ENCODE assay signal across 17 cellular contexts in genomic region chr7:101133621-101134398, GRCh38. TPM values are rescaled to one million over a fixed set of nuclear protein-coding genes. Genes with fewer than 3 reads are reported as not detected.
A peak's percentile ranks its signal among the peaks of the same experiment; 100 is the strongest.
DNase-seq lines count a peak whose midpoint lies in the region; ATAC-seq, FAIRE-seq and TF ChIP-seq lines count a peak whose summit lies in the region.
"Had no signal": no experiment of that assay in that cellular context is flagged by ENCODE, and none has a peak within 500 bp of the region (broad histone marks: within the 10 kb centered on the region; RNA-seq: fewer than 3 reads in every experiment).

No MANE protein-coding gene starts in this region.

- H3K4me3 ChIP-seq in breast epithelium (no peak overlapping the region), K562 (no peak overlapping the region), prostate gland (no peak overlapping the region)
- H3K4me3 ChIP-seq: heart left ventricle, left lung had no signal

- no peak for TF ChIP-seq POLR2A in breast epithelium (IDR thresholded peaks at IDR 0.05)
- TF ChIP-seq POLR2A in K562 (conservative IDR thresholded peaks at IDR 0.05), result no peak
- no peak for TF ChIP-seq POLR2A in prostate gland (IDR thresholded peaks at IDR 0.05)

- ATAC-seq in K562, result no peak
- ATAC-seq in T-helper 17 cell, result no peak
- ATAC-seq in GM21717 (IDR thresholded peaks at IDR 0.05; ENCODE audit: unreplicated experiment), result no peak
- ATAC-seq: activated T-cell treated with anti-CD3 and anti-CD28 coated beads, Interleukin-2, amount 50 U/mL, for 4 hours; effector memory CD8-positive, alpha-beta T cell; heart left ventricle; left lung had no signal

- H3K27ac ChIP-seq in breast epithelium (peak overlapping the region in 1 of 2 donors; percentile 70), K562 (ENCODE audit: extremely low read depth, low read depth, low read length) (no peak overlapping the region), prostate gland (no peak overlapping the region)
- H3K27ac ChIP-seq: heart left ventricle had no signal

- CTCF ChIA-PET in MCF 10A (lab: Yijun Ruan, JAX), result interaction anchor here (0.6 to 3.1 kb wide), 8 partner anchors 10 to 553 kb away, joined by 3 to 17 read pairs (median 4); no protein-coding TSS in a partner anchor
- CTCF ChIA-PET in K562 (lab: Yijun Ruan, JAX; ENCODE audit: low intra/inter-chr PET ratio), result no interaction called here

- H3K36me3 Mint-ChIP-seq in MCF 10A (ENCODE audit: insufficient read depth, unreplicated experiment) (peaks cover 52% of the 10 kb centered on the region), T-helper 17 cell (ENCODE audit: low read depth) (peaks cover 3% of the 10 kb centered on the region)

- no peaks in the 10 kb centered on the region for H3K27me3 ChIP-seq in breast epithelium
- no peaks in the 10 kb centered on the region for H3K27me3 ChIP-seq in K562 (ENCODE audit: control insufficient read depth in 2 of 2, insufficient read depth in 2 of 2, low read length in 2 of 2)
- no peaks in the 10 kb centered on the region for H3K27me3 ChIP-seq in prostate gland (replicated peaks; ENCODE audit: insufficient read depth)
- H3K27me3 ChIP-seq: heart left ventricle, left lung had no signal

- WGBS in K562 (ENCODE audit: insufficient coverage, low coverage, missing lambda C conversion rate), result 32% methylated on average over 15 of the region's 15 CpGs
- 88% methylated on average over 15 of the region's 15 CpGs for WGBS in prostate gland

- no peak for FAIRE-seq in K562 (lab: Jason Lieb, UNC)

- no peaks in the 10 kb centered on the region for H3K27me3 Mint-ChIP-seq in MCF 10A (ENCODE audit: insufficient read depth, unreplicated experiment)
- peaks cover 76% of the 10 kb centered on the region for H3K27me3 Mint-ChIP-seq in T-helper 17 cell

- H3K9me1 ChIP-seq in K562 (ENCODE audit: control insufficient read depth, insufficient read depth, low read length), result no peaks in the 10 kb centered on the region

- peak overlapping the region; percentile 61; the same call in 1 of the 2 replicates for H2AFZ ChIP-seq in K562 (ENCODE audit: low read depth, low read length)

- H3K79me2 ChIP-seq in K562 (ENCODE audit: control insufficient read depth, insufficient read depth, low read length), result no peaks in the 10 kb centered on the region

- TF ChIP-seq CTCF in MCF 10A (IDR thresholded peaks at IDR 0.05; ENCODE audit: unreplicated experiment) (no peak), breast epithelium (IDR thresholded peaks at IDR 0.05) (no peak), K562 (IDR thresholded peaks at IDR 0.05 in 2 of 3, conservative IDR thresholded peaks at IDR 0.05 in 1 of 3; ENCODE audit: insufficient read depth in 2 of 3, low read depth in 1 of 3, low read length in 3 of 3) (no peak), prostate gland (IDR thresholded peaks at IDR 0.05) (no peak)

- H3K4me3 Mint-ChIP-seq in MCF 10A (ENCODE audit: unreplicated experiment), result no peak overlapping the region
- H3K4me3 Mint-ChIP-seq in T-helper 17 cell, result no peak overlapping the region
- H3K4me3 Mint-ChIP-seq: activated T-cell treated with anti-CD3 and anti-CD28 coated beads, Interleukin-2, amount 50 U/mL, for 4 hours; effector memory CD8-positive, alpha-beta T cell had no signal

- TF ChIP-seq RAD21 in K562 (CRISPR knock-in tag; conservative IDR thresholded peaks at IDR 0.05 in 1 of 2, IDR thresholded peaks at IDR 0.05 in 1 of 2), result no peak

- peak overlapping the region; percentile 50 for H3K4me2 ChIP-seq in K562 (ENCODE audit: insufficient read depth, low read length)

- POLR2A ChIA-PET in MCF 10A (lab: Yijun Ruan, JAX) (interaction anchor here (0.6 to 1.4 kb wide), 4 partner anchors 8 to 80 kb away, joined by 3 to 5 read pairs (median 3); no protein-coding TSS in a partner anchor), K562 (lab: Yijun Ruan, JAX) (interaction anchor here (0.5 to 3.1 kb wide), 7 partner anchors 10 to 58 kb away, joined by 3 to 13 read pairs (median 3); partner anchors contain the start of genes AP1S1 and TRIM56)

- TF ChIP-seq EP300 in K562 (IDR thresholded peaks at IDR 0.05; ENCODE audit: low read length), result no peak

- H3K36me3 ChIP-seq in breast epithelium, result no peaks in the 10 kb centered on the region
- no peaks in the 10 kb centered on the region for H3K36me3 ChIP-seq in K562 (ENCODE audit: control insufficient read depth, insufficient read depth, low read length)
- H3K36me3 ChIP-seq in prostate gland, result no peaks in the 10 kb centered on the region

- in situ Hi-C loops in K562 (cut with MboI), result no loop called here

- H3K9me3 Mint-ChIP-seq in MCF 10A (ENCODE audit: unreplicated experiment), result no peaks in the 10 kb centered on the region
- H3K9me3 Mint-ChIP-seq: activated T-cell treated with anti-CD3 and anti-CD28 coated beads, Interleukin-2, amount 50 U/mL, for 4 hours; effector memory CD8-positive, alpha-beta T cell had no signal

- H3K27ac Mint-ChIP-seq in MCF 10A (ENCODE audit: low read depth, unreplicated experiment), result peak overlapping the region; percentile 61
- H3K27ac Mint-ChIP-seq in T-helper 17 cell, result no peak overlapping the region

- no peaks in the 10 kb centered on the region for H4K20me1 ChIP-seq in K562 (replicated peaks; ENCODE audit: control insufficient read depth, insufficient read depth, low read length)

- H3K9me3 ChIP-seq in breast epithelium, result no peaks in the 10 kb centered on the region
- no peaks in the 10 kb centered on the region for H3K9me3 ChIP-seq in K562 (replicated peaks; ENCODE audit: control insufficient read depth, insufficient read depth, low read depth, low read length)
- H3K9me3 ChIP-seq in T-helper 17 cell (ENCODE audit: control insufficient read depth, low read length, poor library complexity, severe bottlenecking), result no peaks in the 10 kb centered on the region
- H3K9me3 ChIP-seq in prostate gland, result no peaks in the 10 kb centered on the region
- H3K9me3 ChIP-seq: heart left ventricle, left lung had no signal

- H3K4me1 Mint-ChIP-seq in MCF 10A (ENCODE audit: insufficient read depth, unreplicated experiment) (peaks cover 47% of the 10 kb centered on the region), T-helper 17 cell (peaks cover 10% of the 10 kb centered on the region)

- H3K4me1 ChIP-seq in breast epithelium (no peaks in the 10 kb centered on the region), K562 (replicated peaks in 1 of 2; ENCODE audit: control insufficient read depth in 2 of 2, insufficient read depth in 2 of 2, low read length in 2 of 2) (peaks cover 20 to 36% of the 10 kb centered on the region in 2 experiments), prostate gland (replicated peaks) (no peaks in the 10 kb centered on the region)

- intact Hi-C loops in MCF 10A (cut with micrococcal nuclease) (no loop called here), breast epithelium (cut with DNase I; ENCODE audit: low total_unique reads) (no loop called here), K562 (cut with micrococcal nuclease) (no loop called here), prostate gland (cut with DNase I) (no loop called here)

- BruUV-seq in MCF 10A (replicated peaks; lab: Mats Ljungman, UMichigan) (no TSS peak), K562 (replicated peaks; lab: Mats Ljungman, UMichigan) (no TSS peak)

- H3K9ac ChIP-seq in K562 (ENCODE audit: insufficient read depth in 1 of 2, low read depth in 2 of 2, low read length in 2 of 2), result peak overlapping the region in 1 of 2 experiments; percentile 8; a peak in 1 of 4 replicates

- no peak for DNase-seq in MCF 10A (ENCODE audit: unreplicated experiment)
- no peak for DNase-seq in breast epithelium (ENCODE audit: low spot score in 2 of 2)
- DNase-seq in K562 (ENCODE audit: extremely low read depth in 1 of 4, low spot score in 3 of 4), result peak; percentile 40 to 67 (median 56)
- peak; percentile 76 for DNase-seq in left kidney (ENCODE audit: low read depth, low spot score)
- DNase-seq in T-helper 17 cell, result no peak
- no peak for DNase-seq in stimulated activated CD4-positive, alpha-beta T cell treated with anti-CD3 and anti-CD28 coated beads, Interleukin-2, amount 100 ng/mL, for 48 hours
- DNase-seq in prostate gland (ENCODE audit: low spot score), result no peak
- DNase-seq: activated T-cell treated with anti-CD3 and anti-CD28 coated beads, Interleukin-2, amount 50 U/mL, for 4 hours; aorta; DMS 273 treated with DMSO at 0.1 percent for 48 hours; effector memory CD8-positive, alpha-beta T cell; heart left ventricle; left lung; NCI-H187; NCI-H82 had no signal

RNA-seq across cellular contexts. Expression of gene SERPINE1, which starts 6.9 kb away (rescaled TPM):
- total RNA-seq in MCF 10A (2022), result 56.7 and 80.6 TPM in 2 replicates
- 10 to 100 TPM in 1 of 3 donors, 1 to 10 TPM in 2; 6.2 to 24.3 (median 7.4) TPM for total RNA-seq in breast epithelium
- 3.1 and 8.6 TPM in 2 replicates for total RNA-seq in K562 (2011; cell fraction: chromatin; rRNA removed; ENCODE audit: low replicate concordance)
- 5.8 and 14.3 TPM in 2 replicates for total RNA-seq in K562 (2011; cell fraction: nucleolus; rRNA removed)
- 5.1 and 8.0 TPM in 2 replicates for total RNA-seq in K562 (2011; cell fraction: nucleoplasm; rRNA removed)
- 0.73 and 0.91 TPM in 2 replicates for total RNA-seq in K562 (2014; rRNA removed)
- 0.44 and 0.67 TPM in 2 replicates for total RNA-seq in K562 (2014; rRNA removed; fragmentation: Illumina TruSeq; extraction: Trizol)
- total RNA-seq in K562 (2015; rRNA removed; fragmentation: Illumina TruSeq; extraction: Trizol), result 0.22 and 0.23 TPM in 2 replicates
- total RNA-seq in K562 (2021), result 0.98 and 1.3 TPM in 2 replicates
- polyA plus RNA-seq in K562 (2011; rRNA removed), result 2.2 and 4.8 TPM in 2 replicates
- 3.0 and 10.7 TPM in 2 replicates for polyA plus RNA-seq in K562 (2011; cell fraction: cytosol; rRNA removed)
- 1.2 and 5.4 TPM in 2 replicates for polyA plus RNA-seq in K562 (2011; cell fraction: nucleus; rRNA removed)
- 2.2 and 4.3 TPM in 2 replicates for polyA plus RNA-seq in K562 (2012)
- polyA plus RNA-seq in K562 (2014; fragmentation: Illumina TruSeq; extraction: Trizol), result 1.0 and 1.1 TPM in 2 replicates
- 1 to 10 TPM in 1 of 2 experiments, under 1 TPM in 1; 0.89 to 1.6 TPM for polyA plus RNA-seq in K562 (2014; fragmentation: Nextera tagmentation; extraction: Ambion mirVana)
- 0.54 and 0.62 TPM in 2 replicates for polyA plus RNA-seq in K562 (2014; rRNA removed)
- polyA minus RNA-seq in K562 (2011; rRNA and poly(A)+ RNA removed), result 1.5 and 6.2 TPM in 2 replicates
- 5.0 and 5.4 TPM in 2 replicates for polyA minus RNA-seq in K562 (2011; cell fraction: cytosol; rRNA and poly(A)+ RNA removed)
- 0.44 and 1.6 TPM in 2 replicates for polyA minus RNA-seq in K562 (2011; cell fraction: nucleus; rRNA and poly(A)+ RNA removed)
- 1 to 10 TPM in 1 of 2 donors, under 1 TPM in 1; 0.32 to 2.5 TPM for total RNA-seq in T-helper 17 cell
- total RNA-seq in prostate gland, result 10 to 100 TPM in 1 of 2 donors, 1 to 10 TPM in 1; 3.7 to 24.4 TPM

RNA-seq across cellular contexts. Expression of gene AP1S1, which starts 20.5 kb away (rescaled TPM):
- 72.1 and 72.5 TPM in 2 replicates for total RNA-seq in MCF 10A (2022)
- 10 to 100 TPM; 29.6 to 55.7 (median 44.6) TPM for total RNA-seq in breast epithelium
- total RNA-seq in K562 (2011; cell fraction: chromatin; rRNA removed; ENCODE audit: low replicate concordance), result 16.8 and 29.1 TPM in 2 replicates
- total RNA-seq in K562 (2011; cell fraction: nucleolus; rRNA removed), result 29.0 and 30.9 TPM in 2 replicates
- 25.1 and 27.9 TPM in 2 replicates for total RNA-seq in K562 (2011; cell fraction: nucleoplasm; rRNA removed)
- total RNA-seq in K562 (2014; rRNA removed), result 149 and 163 TPM in 2 replicates
- 68.6 and 77.7 TPM in 2 replicates for total RNA-seq in K562 (2014; rRNA removed; fragmentation: Illumina TruSeq; extraction: Trizol)
- 71.8 and 71.9 TPM in 2 replicates for total RNA-seq in K562 (2015; rRNA removed; fragmentation: Illumina TruSeq; extraction: Trizol)
- total RNA-seq in K562 (2021), result 89.4 and 91.2 TPM in 2 replicates
- 113 and 121 TPM in 2 replicates for polyA plus RNA-seq in K562 (2011; rRNA removed)
- 106 and 108 TPM in 2 replicates for polyA plus RNA-seq in K562 (2011; cell fraction: cytosol; rRNA removed)
- polyA plus RNA-seq in K562 (2011; cell fraction: nucleus; rRNA removed), result 56.4 and 60.9 TPM in 2 replicates
- 106 and 166 TPM in 2 replicates for polyA plus RNA-seq in K562 (2012)
- polyA plus RNA-seq in K562 (2014; fragmentation: Illumina TruSeq; extraction: Trizol), result 79.8 and 104 TPM in 2 replicates
- polyA plus RNA-seq in K562 (2014; fragmentation: Nextera tagmentation; extraction: Ambion mirVana), result 10 to 100 TPM in 1 of 2 experiments, 1 to 10 TPM in 1; 4.4 to 13.6 TPM
- polyA plus RNA-seq in K562 (2014; rRNA removed), result 125 and 188 TPM in 2 replicates
- 53.4 and 71.7 TPM in 2 replicates for polyA minus RNA-seq in K562 (2011; rRNA and poly(A)+ RNA removed)
- polyA minus RNA-seq in K562 (2011; cell fraction: cytosol; rRNA and poly(A)+ RNA removed), result 25.1 and 29.0 TPM in 2 replicates
- 5.1 and 9.2 TPM in 2 replicates for polyA minus RNA-seq in K562 (2011; cell fraction: nucleus; rRNA and poly(A)+ RNA removed)
- 10 to 100 TPM in 1 of 2 donors, 1 to 10 TPM in 1; 9.7 to 11.7 TPM for total RNA-seq in T-helper 17 cell
- 10 to 100 TPM; 47.2 to 90.0 TPM for total RNA-seq in prostate gland

RNA-seq across cellular contexts. Expression of gene VGF, which starts 31.6 kb away (rescaled TPM):
- total RNA-seq in MCF 10A (2022) (11.2 and 12.8 TPM in 2 replicates), breast epithelium (under 1 TPM in 1 of 3 donors, not detected in 2; 0.16 TPM), K562 (2014; rRNA removed) (1.8 and 2.8 TPM in 2 replicates), K562 (2014; rRNA removed; fragmentation: Illumina TruSeq; extraction: Trizol) (0.19 and 0.22 TPM in 2 replicates), K562 (2015; rRNA removed; fragmentation: Illumina TruSeq; extraction: Trizol) (0.40 and 0.45 TPM in 2 replicates), K562 (2021) (4.2 and 5.7 TPM in 2 replicates), T-helper 17 cell (not detected), prostate gland (under 1 TPM; 0.14 to 0.68 TPM)
- total RNA-seq in K562 (2011; cell fraction: chromatin; rRNA removed; ENCODE audit: low replicate concordance), result 0.81 and 4.0 TPM in 2 replicates
- 3.8 and 7.2 TPM in 2 replicates for total RNA-seq in K562 (2011; cell fraction: nucleolus; rRNA removed)
- total RNA-seq in K562 (2011; cell fraction: nucleoplasm; rRNA removed), result 1.1 and 2.2 TPM in 2 replicates
- polyA plus RNA-seq in K562 (2011; rRNA removed) (0.14 and 0.23 TPM in 2 replicates), K562 (2014; fragmentation: Illumina TruSeq; extraction: Trizol) (0.34 and 0.79 TPM in 2 replicates), K562 (2014; fragmentation: Nextera tagmentation; extraction: Ambion mirVana) (under 1 TPM; 0.03 to 0.08 TPM), K562 (2014; rRNA removed) (1.4 and 1.7 TPM in 2 replicates)
- polyA plus RNA-seq in K562 (2011; cell fraction: cytosol; rRNA removed), result 0.10 and 1.1 TPM in 2 replicates
- 0.65 and 2.1 TPM in 2 replicates for polyA plus RNA-seq in K562 (2011; cell fraction: nucleus; rRNA removed)
- 1.6 and 7.3 TPM in 2 replicates for polyA plus RNA-seq in K562 (2012)
- polyA minus RNA-seq in K562 (2011; rRNA and poly(A)+ RNA removed), result not detected in 2 replicates
- 0.73 and 1.7 TPM in 2 replicates for polyA minus RNA-seq in K562 (2011; cell fraction: cytosol; rRNA and poly(A)+ RNA removed)
- 0.89 and 0.94 TPM in 2 replicates for polyA minus RNA-seq in K562 (2011; cell fraction: nucleus; rRNA and poly(A)+ RNA removed)
- total RNA-seq: activated T-cell treated with anti-CD3 and anti-CD28 coated beads, Interleukin-2, amount 50 U/mL, for 4 hours; aorta; left lung had no signal
- polyA plus RNA-seq: aorta had no signal

RNA-seq across cellular contexts. Expression of gene NAT16, which starts 46.3 kb away (rescaled TPM):
- not detected in 2 replicates for total RNA-seq in MCF 10A (2022)
- total RNA-seq in breast epithelium, result not detected
- total RNA-seq in K562 (2011; cell fraction: chromatin; rRNA removed; ENCODE audit: low replicate concordance), result not detected in 2 replicates
- not detected in 2 replicates for total RNA-seq in K562 (2011; cell fraction: nucleolus; rRNA removed)
- not detected in 2 replicates for total RNA-seq in K562 (2011; cell fraction: nucleoplasm; rRNA removed)
- not detected in 2 replicates for total RNA-seq in K562 (2014; rRNA removed)
- not detected in 2 replicates for total RNA-seq in K562 (2014; rRNA removed; fragmentation: Illumina TruSeq; extraction: Trizol)
- total RNA-seq in K562 (2015; rRNA removed; fragmentation: Illumina TruSeq; extraction: Trizol), result not detected in 2 replicates
- total RNA-seq in K562 (2021), result not detected in 2 replicates
- polyA plus RNA-seq in K562 (2011; rRNA removed), result not detected in 2 replicates
- not detected in 2 replicates for polyA plus RNA-seq in K562 (2011; cell fraction: cytosol; rRNA removed)
- 0.07 TPM in 1 of 2 replicates, not detected in the other for polyA plus RNA-seq in K562 (2011; cell fraction: nucleus; rRNA removed)
- polyA plus RNA-seq in K562 (2012), result 0.07 and 0.08 TPM in 2 replicates
- not detected in 2 replicates for polyA plus RNA-seq in K562 (2014; fragmentation: Illumina TruSeq; extraction: Trizol)
- under 1 TPM in 1 of 2 experiments, not detected in 1; 0.04 TPM for polyA plus RNA-seq in K562 (2014; fragmentation: Nextera tagmentation; extraction: Ambion mirVana)
- not detected in 2 replicates for polyA plus RNA-seq in K562 (2014; rRNA removed)
- not detected in 2 replicates for polyA minus RNA-seq in K562 (2011; rRNA and poly(A)+ RNA removed)
- not detected in 2 replicates for polyA minus RNA-seq in K562 (2011; cell fraction: cytosol; rRNA and poly(A)+ RNA removed)
- polyA minus RNA-seq in K562 (2011; cell fraction: nucleus; rRNA and poly(A)+ RNA removed), result not detected in 2 replicates
- total RNA-seq in T-helper 17 cell, result not detected
- total RNA-seq in prostate gland, result not detected
- total RNA-seq: activated T-cell treated with anti-CD3 and anti-CD28 coated beads, Interleukin-2, amount 50 U/mL, for 4 hours; aorta; left lung had no signal
- polyA plus RNA-seq: aorta, heart left ventricle, thymus had no signal

RNA-seq across cellular contexts. Expression of gene TRIM56, which starts 48.5 kb away (rescaled TPM):
- 29.6 and 36.8 TPM in 2 replicates for total RNA-seq in MCF 10A (2022)
- total RNA-seq in breast epithelium, result 10 to 100 TPM; 14.1 to 21.6 (median 19.9) TPM
- 30.8 and 42.4 TPM in 2 replicates for total RNA-seq in K562 (2011; cell fraction: chromatin; rRNA removed; ENCODE audit: low replicate concordance)
- 23.3 and 25.4 TPM in 2 replicates for total RNA-seq in K562 (2011; cell fraction: nucleolus; rRNA removed)
- total RNA-seq in K562 (2011; cell fraction: nucleoplasm; rRNA removed), result 26.5 and 28.8 TPM in 2 replicates
- 13.3 and 13.8 TPM in 2 replicates for total RNA-seq in K562 (2014; rRNA removed)
- 8.2 and 11.6 TPM in 2 replicates for total RNA-seq in K562 (2014; rRNA removed; fragmentation: Illumina TruSeq; extraction: Trizol)
- total RNA-seq in K562 (2015; rRNA removed; fragmentation: Illumina TruSeq; extraction: Trizol), result 10.4 and 12.1 TPM in 2 replicates
- 26.6 and 29.7 TPM in 2 replicates for total RNA-seq in K562 (2021)
- 4.5 and 6.4 TPM in 2 replicates for polyA plus RNA-seq in K562 (2011; rRNA removed)
- polyA plus RNA-seq in K562 (2011; cell fraction: cytosol; rRNA removed), result 2.3 and 6.2 TPM in 2 replicates
- 5.8 and 11.0 TPM in 2 replicates for polyA plus RNA-seq in K562 (2011; cell fraction: nucleus; rRNA removed)
- polyA plus RNA-seq in K562 (2012), result 23.0 and 23.6 TPM in 2 replicates
- polyA plus RNA-seq in K562 (2014; fragmentation: Illumina TruSeq; extraction: Trizol), result 13.3 and 15.1 TPM in 2 replicates
- 1 to 10 TPM; 2.0 to 2.7 TPM for polyA plus RNA-seq in K562 (2014; fragmentation: Nextera tagmentation; extraction: Ambion mirVana)
- polyA plus RNA-seq in K562 (2014; rRNA removed), result 10.3 and 12.5 TPM in 2 replicates
- 9.8 and 19.8 TPM in 2 replicates for polyA minus RNA-seq in K562 (2011; rRNA and poly(A)+ RNA removed)
- polyA minus RNA-seq in K562 (2011; cell fraction: cytosol; rRNA and poly(A)+ RNA removed), result 5.8 and 8.5 TPM in 2 replicates
- 7.5 and 7.7 TPM in 2 replicates for polyA minus RNA-seq in K562 (2011; cell fraction: nucleus; rRNA and poly(A)+ RNA removed)
- total RNA-seq in T-helper 17 cell, result 10 to 100 TPM; 38.4 to 46.6 TPM
- 10 to 100 TPM; 32.0 to 36.1 TPM for total RNA-seq in prostate gland

Comparison
In these comparisons a context has a peak if more than half of its experiments do, and no peak if none do; other contexts are left out.
1. DNase-seq: peak in K562 (4 of 4) and left kidney (single experiment); none in MCF 10A (single experiment), breast epithelium (0 of 2), T-helper 17 cell (0 of 3), stimulated activated CD4-positive, alpha-beta T cell treated with anti-CD3 and anti-CD28 coated beads, Interleukin-2, amount 100 ng/mL, for 48 hours (0 of 2) and prostate gland (single experiment).